8 cellular contexts compared by ENCODE assay signal in genomic region chrX:152635941-152636340, GRCh38. TPM values are rescaled to one million over a fixed set of nuclear protein-coding genes. Genes with fewer than 3 reads are reported as not detected.
DNase-seq lines count a peak whose midpoint lies in the region; ATAC-seq and TF ChIP-seq lines count a peak whose summit lies in the region.

No MANE protein-coding gene starts in this region.

- H3K4me1 ChIP-seq in ascending aorta: no peaks in the 10 kb centered on the region

- peak; percentile 75 for TF ChIP-seq CTCF in AG09309 (IDR thresholded peaks at IDR 0.05; ENCODE audit: control insufficient read depth, insufficient read depth, low read depth, low read length, missing control alignments)
- TF ChIP-seq CTCF in GM13977 (IDR thresholded peaks at IDR 0.05; ENCODE audit: extremely low read depth, insufficient read depth, missing control alignments): peak; percentile 46
- TF ChIP-seq CTCF in ascending aorta (IDR thresholded peaks at IDR 0.05): peak in 2 of 3 experiments; percentile 15 to 45

- no peaks in the 10 kb centered on the region for H3K9me3 ChIP-seq in ascending aorta

- H3K27ac ChIP-seq in ascending aorta: no peak overlapping the region

- DNase-seq in AG09309 (ENCODE audit: low read depth) (peak; percentile 35), GM13977 (ENCODE audit: low spot score) (no peak), NCI-H1105 treated with DMSO at 0.1 percent for 48 hours (lab: John Stamatoyannopoulos, UW) (peak; percentile 67), ascending aorta (ENCODE audit: low spot score in 2 of 2) (no peak), kidney tubule cell (ENCODE audit: low spot score) (peak; percentile 54)
- no peak for DNase-seq in stimulated activated naive CD4-positive, alpha-beta T cell (lab: John Stamatoyannopoulos, UW)
- DNase-seq in central memory CD4-positive, alpha-beta T cell: no peak

- no peaks in the 10 kb centered on the region for H3K36me3 ChIP-seq in ascending aorta

- intact Hi-C loops in ascending aorta (cut with DNase I): no loop called here

- in situ Hi-C loops in GM13977 (cut with MboI; ENCODE audit: low pct_unique_long_range_greater_than_20kb, low sequenced_read_pairs, unreplicated experiment): loop anchor here (25.0 kb wide), 1 partner anchor 874 kb away; no protein-coding TSS in a partner anchor

- H3K27me3 ChIP-seq in ascending aorta: no peaks in the 10 kb centered on the region

- no peak for ATAC-seq in HG03457 (IDR thresholded peaks at IDR 0.05; ENCODE audit: unreplicated experiment)

- H3K4me3 ChIP-seq in AG09309 (ENCODE audit: control insufficient read depth, low read depth, low read length) (no peak overlapping the region), ascending aorta (no peak overlapping the region)

RNA-seq across cellular contexts. Expression of gene GABRQ, which starts 1.8 kb away (rescaled TPM):
- total RNA-seq in ascending aorta: not detected

Comparison
In these comparisons a context has a peak if more than half of its experiments do, and no peak if none do; other contexts are left out.
1. DNase-seq: peak in AG09309 (single experiment), NCI-H1105 treated with DMSO at 0.1 percent for 48 hours (single experiment) and kidney tubule cell (single experiment); none in GM13977 (single experiment), ascending aorta (0 of 2), stimulated activated naive CD4-positive, alpha-beta T cell (0 of 6) and central memory CD4-positive, alpha-beta T cell (single experiment).
2. Peak in every context shown above with its lines, with median percentiles within 50 percentile points of each other: CTCF ChIP-seq.